ENCODE assay signal across 1 cellular context in the genomic region with DNA sequence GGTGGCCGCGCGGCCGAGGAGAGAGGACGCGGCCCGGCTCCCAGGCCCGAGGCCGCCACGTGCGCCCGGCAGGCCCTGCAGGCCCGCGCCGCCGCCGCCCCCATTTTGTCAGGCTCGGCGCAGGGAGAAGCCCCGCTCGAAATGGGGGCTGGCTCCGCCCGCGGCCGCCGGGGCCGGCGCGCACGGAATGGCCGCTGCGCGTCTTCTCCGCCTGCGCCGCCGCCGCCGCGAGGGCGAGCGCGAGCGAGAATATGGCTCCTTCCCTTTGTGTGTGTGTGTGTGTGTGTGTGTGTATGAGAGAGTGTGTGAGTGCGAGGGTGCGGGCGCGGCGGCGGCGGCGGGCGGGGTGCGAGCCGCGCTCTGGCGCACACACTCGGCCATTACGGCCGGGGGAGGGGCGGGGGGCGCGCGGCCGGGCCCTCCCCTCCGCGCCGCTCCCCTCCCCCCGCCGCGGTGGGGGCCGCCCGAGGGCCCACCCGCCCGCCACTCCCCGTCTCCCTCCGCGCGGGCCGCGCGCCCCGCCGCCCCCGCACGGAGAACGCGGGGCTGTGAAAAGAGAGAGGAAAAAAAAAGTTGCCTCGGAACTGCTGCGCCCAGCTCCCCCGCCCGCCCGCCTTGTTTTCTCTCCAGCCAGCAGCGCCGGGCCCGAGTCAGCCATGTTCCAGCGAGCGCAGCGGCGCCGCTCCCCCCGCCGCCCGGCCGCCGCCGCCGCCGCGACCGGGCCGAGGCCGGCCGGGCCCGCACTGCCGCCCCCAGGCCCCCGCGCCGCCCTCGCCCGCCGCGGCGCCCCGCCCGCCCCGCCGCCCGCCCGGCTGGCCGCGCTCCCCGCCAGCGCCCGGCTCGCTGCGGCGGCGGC.
TF ChIP-seq lines count a peak whose summit lies in the region.

No MANE protein-coding gene starts in this region.

TF ChIP-seq in HepG2, 621 proteins besides CTCF, POLR2A, EP300 and RAD21 (continued from another document):
- TF ChIP-seq AGO2 (optimal IDR thresholded peaks at IDR 0.05; ENCODE audit: low read depth, low read length) = peak; percentile 95
- TF ChIP-seq ZFY (CRISPR knock-in tag; IDR thresholded peaks at IDR 0.05) = peak; percentile 92
- TF ChIP-seq ZNF841 (CRISPR knock-in tag; IDR thresholded peaks at IDR 0.05; ENCODE audit: borderline replicate concordance) = 0 out of 2 replicates have a peak, but pooled peaks have one; percentile 31
- peak; percentile 86 for TF ChIP-seq ZFX (CRISPR knock-in tag; IDR thresholded peaks at IDR 0.05; ENCODE audit: low read depth)
- TF ChIP-seq HNRNPLL (IDR thresholded peaks at IDR 0.05; ENCODE audit: low read depth, low read length, poor library complexity, severe bottlenecking) = peak; percentile 79
- no peak for TF ChIP-seq ZNF616 (CRISPR knock-in tag; IDR thresholded peaks at IDR 0.05; ENCODE audit: low read depth)
- TF ChIP-seq, protein P1, sequence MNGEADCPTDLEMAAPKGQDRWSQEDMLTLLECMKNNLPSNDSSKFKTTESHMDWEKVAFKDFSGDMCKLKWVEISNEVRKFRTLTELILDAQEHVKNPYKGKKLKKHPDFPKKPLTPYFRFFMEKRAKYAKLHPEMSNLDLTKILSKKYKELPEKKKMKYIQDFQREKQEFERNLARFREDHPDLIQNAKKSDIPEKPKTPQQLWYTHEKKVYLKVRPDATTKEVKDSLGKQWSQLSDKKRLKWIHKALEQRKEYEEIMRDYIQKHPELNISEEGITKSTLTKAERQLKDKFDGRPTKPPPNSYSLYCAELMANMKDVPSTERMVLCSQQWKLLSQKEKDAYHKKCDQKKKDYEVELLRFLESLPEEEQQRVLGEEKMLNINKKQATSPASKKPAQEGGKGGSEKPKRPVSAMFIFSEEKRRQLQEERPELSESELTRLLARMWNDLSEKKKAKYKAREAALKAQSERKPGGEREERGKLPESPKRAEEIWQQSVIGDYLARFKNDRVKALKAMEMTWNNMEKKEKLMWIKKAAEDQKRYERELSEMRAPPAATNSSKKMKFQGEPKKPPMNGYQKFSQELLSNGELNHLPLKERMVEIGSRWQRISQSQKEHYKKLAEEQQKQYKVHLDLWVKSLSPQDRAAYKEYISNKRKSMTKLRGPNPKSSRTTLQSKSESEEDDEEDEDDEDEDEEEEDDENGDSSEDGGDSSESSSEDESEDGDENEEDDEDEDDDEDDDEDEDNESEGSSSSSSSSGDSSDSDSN (CRISPR knock-in tag; IDR thresholded peaks at IDR 0.05) = peak; percentile 69; the same call in 1 of the 2 replicates
